Comparison of ENCODE assay signal across 11 cellular contexts in the genomic region with DNA sequence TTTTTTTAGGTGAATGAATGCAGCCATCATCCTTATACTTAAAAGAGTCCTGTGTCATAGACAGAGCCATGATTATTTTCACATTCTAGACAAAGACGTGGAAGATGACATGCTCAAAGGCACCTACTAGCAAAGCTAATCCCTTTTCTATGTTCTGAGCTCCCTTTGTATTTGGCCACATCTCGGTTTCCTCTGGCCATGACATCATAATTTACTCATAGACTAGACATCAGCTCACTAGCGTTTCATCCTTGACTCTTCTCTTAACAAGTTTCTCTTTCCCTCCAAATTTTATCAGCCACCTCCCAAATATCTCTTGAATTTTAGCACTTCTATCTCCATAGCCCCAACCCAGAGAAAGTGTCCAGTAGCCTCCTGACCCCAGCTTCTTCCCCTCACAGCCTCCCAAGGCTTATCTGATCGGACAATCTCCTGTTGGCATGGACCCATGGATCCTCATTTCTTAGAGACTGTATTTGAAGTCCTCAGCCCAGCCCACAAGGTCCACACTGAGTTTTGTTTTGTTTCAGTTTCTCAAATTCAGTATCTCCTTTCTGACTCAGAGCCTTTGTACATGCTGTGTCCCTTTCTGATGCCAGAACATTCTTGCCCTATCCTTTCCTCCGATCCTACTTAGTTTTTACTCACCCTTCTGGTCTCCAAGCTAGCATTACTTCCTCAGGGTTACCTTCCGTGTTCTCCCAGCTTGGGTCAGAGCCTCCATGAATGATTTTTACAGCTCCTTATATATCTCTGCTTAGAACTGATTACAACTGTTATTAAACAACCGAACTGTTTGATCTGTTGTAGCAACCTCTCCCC. TPM values are rescaled to one million over a fixed set of nuclear protein-coding genes. Genes with fewer than 3 reads are reported as not detected.
DNase-seq lines count a peak whose midpoint lies in the region; ATAC-seq and TF ChIP-seq lines count a peak whose summit lies in the region.
"Had no signal": no experiment of that assay in that cellular context is flagged by ENCODE, and none has a peak within 500 bp of the region (broad histone marks: within the 10 kb centered on the region; RNA-seq: fewer than 3 reads in every experiment).

No MANE protein-coding gene starts in this region.

- intact Hi-C loops in activated naive CD4-positive, alpha-beta T cell treated with anti-CD3 and anti-CD28 coated beads for 36 hours (cut with micrococcal nuclease): no loop called here
- intact Hi-C loops in transverse colon (cut with DNase I; ENCODE audit: low total_unique reads): no loop called here

- H3K27me3 ChIP-seq in gastroesophageal sphincter (no peaks in the 10 kb centered on the region), transverse colon (no peaks in the 10 kb centered on the region)

- H3K36me3 Mint-ChIP-seq in activated naive CD4-positive, alpha-beta T cell treated with anti-CD3 and anti-CD28 coated beads for 36 hours (ENCODE audit: low read depth): no peaks in the 10 kb centered on the region
- H3K36me3 Mint-ChIP-seq in activated naive CD4-positive, alpha-beta T cell treated with anti-CD3 and anti-CD28 coated beads, Interleukin-2, amount 50 U/mL, for 72 hours: no peaks in the 10 kb centered on the region

- WGBS in gastroesophageal sphincter (ENCODE audit: low coverage in 1 of 2), 2 donors: 44 to 58% methylated on average over 7 of the region's 7 CpGs
- WGBS in transverse colon (ENCODE audit: low coverage in 1 of 2), 2 donors: 54 to 55% methylated on average over 6 to 7 of the region's 7 CpGs

- no peaks in the 10 kb centered on the region for H3K36me3 ChIP-seq in gastroesophageal sphincter
- H3K36me3 ChIP-seq in transverse colon: no peaks in the 10 kb centered on the region

- no peak overlapping the region for H3K4me3 ChIP-seq in gastroesophageal sphincter
- peak overlapping the region in 1 of 4 donors; percentile 4 for H3K4me3 ChIP-seq in transverse colon
- H3K4me3 ChIP-seq: lung had no signal

- no peaks in the 10 kb centered on the region for H3K9me3 ChIP-seq in gastroesophageal sphincter
- no peaks in the 10 kb centered on the region for H3K9me3 ChIP-seq in transverse colon

- peak overlapping the region; percentile 6 for H3K27ac Mint-ChIP-seq in activated naive CD4-positive, alpha-beta T cell treated with anti-CD3 and anti-CD28 coated beads for 36 hours
- peak overlapping the region; percentile 7 to 54 for H3K27ac Mint-ChIP-seq in activated naive CD4-positive, alpha-beta T cell treated with anti-CD3 and anti-CD28 coated beads, Interleukin-2, amount 50 U/mL, for 72 hours

- DNase-seq in activated naive CD4-positive, alpha-beta T cell treated with anti-CD3 and anti-CD28 coated beads for 36 hours: no peak
- no peak for DNase-seq in activated naive CD4-positive, alpha-beta T cell treated with Interleukin-2 at 50 U/mL for 16 hours
- peak in 1 of 2 donors; percentile 0 for DNase-seq in activated naive CD4-positive, alpha-beta T cell treated with anti-CD3 and anti-CD28 coated beads, Interleukin-2, amount 50 U/mL, for 72 hours (ENCODE audit: low spot score in 2 of 2)
- DNase-seq in transverse colon: peak; percentile 26
- DNase-seq in NCI-H748 treated with DMSO at 0.1 percent for 48 hours (lab: John Stamatoyannopoulos, UW): no peak
- DNase-seq in T1000 (lab: John Stamatoyannopoulos, UW): no peak
- DNase-seq: SHP77 treated with DMSO at 0.1 percent for 48 hours, trophoblast cell had no signal

- no peaks in the 10 kb centered on the region for H3K9me3 Mint-ChIP-seq in activated naive CD4-positive, alpha-beta T cell treated with anti-CD3 and anti-CD28 coated beads for 36 hours
- no peaks in the 10 kb centered on the region for H3K9me3 Mint-ChIP-seq in activated naive CD4-positive, alpha-beta T cell treated with anti-CD3 and anti-CD28 coated beads, Interleukin-2, amount 50 U/mL, for 72 hours

- peaks cover 0 to 54% (median 41%) of the 10 kb centered on the region in 3 donors for H3K4me1 ChIP-seq in gastroesophageal sphincter
- H3K4me1 ChIP-seq in transverse colon: peaks cover 38 to 63% (median 50%) of the 10 kb centered on the region in 4 donors

- in situ Hi-C loops in transverse colon (cut with MboI; ENCODE audit: low pct_ligation_motif_present in 1 of 4, low pct_unique_long_range_greater_than_20kb in 1 of 4, low sequenced_read_pairs in 3 of 4): loop anchor here in 2 of 4 donors (10.0 to 25.0 kb wide), 2 partner anchors 108 to 116 kb away; a partner anchor contains a TSS

- ATAC-seq in activated naive CD4-positive, alpha-beta T cell treated with anti-CD3 and anti-CD28 coated beads, Interleukin-2, amount 50 U/mL, for 72 hours: peak; percentile 62 to 67
- ATAC-seq in gastroesophageal sphincter (peak; percentile 44), HG02571 (IDR thresholded peaks at IDR 0.05; ENCODE audit: unreplicated experiment) (no peak)

- TF ChIP-seq POLR2A in gastroesophageal sphincter (IDR thresholded peaks at IDR 0.05) (no peak), transverse colon (IDR thresholded peaks at IDR 0.05) (no peak)

- H3K27ac ChIP-seq in gastroesophageal sphincter: peak overlapping the region in 3 of 4 donors; percentile 58 to 70 (median 59)
- peak overlapping the region; percentile 36 to 75 (median 73) for H3K27ac ChIP-seq in transverse colon

- no peaks in the 10 kb centered on the region for H3K27me3 Mint-ChIP-seq in activated naive CD4-positive, alpha-beta T cell treated with anti-CD3 and anti-CD28 coated beads for 36 hours (ENCODE audit: low read depth)

- TF ChIP-seq EP300 in gastroesophageal sphincter (IDR thresholded peaks at IDR 0.05) (no peak), transverse colon (IDR thresholded peaks at IDR 0.05; ENCODE audit: low read depth) (no peak)

- TF ChIP-seq CTCF in gastroesophageal sphincter (IDR thresholded peaks at IDR 0.05) (no peak), transverse colon (IDR thresholded peaks at IDR 0.05) (no peak)

- no peak overlapping the region for H3K4me3 Mint-ChIP-seq in activated naive CD4-positive, alpha-beta T cell treated with anti-CD3 and anti-CD28 coated beads for 36 hours

- CTCF ChIA-PET in activated naive CD4-positive, alpha-beta T cell treated with anti-CD3 and anti-CD28 coated beads for 36 hours (lab: Charles Lee): interaction anchor here (0.5 to 1.9 kb wide), 4 partner anchors 9 to 1829 kb away, joined by 3 to 10 read pairs (median 8); a partner anchor contains a TSS

- peaks cover 48% of the 10 kb centered on the region for H3K4me1 Mint-ChIP-seq in activated naive CD4-positive, alpha-beta T cell treated with anti-CD3 and anti-CD28 coated beads for 36 hours (ENCODE audit: low read depth)

RNA-seq across cellular contexts. Expression of a gene that starts 33.0 kb away (rescaled TPM):
- total RNA-seq in activated naive CD4-positive, alpha-beta T cell treated with anti-CD3 and anti-CD28 coated beads for 36 hours: not detected
- total RNA-seq in activated naive CD4-positive, alpha-beta T cell treated with anti-CD3 and anti-CD28 coated beads, Interleukin-2, amount 50 U/mL, for 72 hours: not detected
- total RNA-seq in gastroesophageal sphincter (under 1 TPM in 1 of 4 donors, not detected in 3; 0.12 TPM), transverse colon (100 to 1,000 TPM; 228 to 468 (median 363) TPM)

RNA-seq across cellular contexts. Expression of a gene that starts 55.9 kb away (rescaled TPM):
- 1 to 10 TPM; 4.7 to 4.8 TPM for total RNA-seq in activated naive CD4-positive, alpha-beta T cell treated with anti-CD3 and anti-CD28 coated beads for 36 hours
- total RNA-seq in activated naive CD4-positive, alpha-beta T cell treated with anti-CD3 and anti-CD28 coated beads, Interleukin-2, amount 50 U/mL, for 72 hours: 10 to 100 TPM; 39.0 to 41.1 TPM
- total RNA-seq in gastroesophageal sphincter (10 to 100 TPM; 70.1 to 90.9 (median 80.1) TPM), transverse colon (10 to 100 TPM in 3 of 4 donors, 1 to 10 TPM in 1; 8.2 to 34.1 (median 24.3) TPM)

Comparison
In these comparisons a context has a peak if more than half of its experiments do, and no peak if none do; other contexts are left out.
1. RNA of a gene that starts 33.0 kb away (total RNA-seq): 228 to 468 TPM in transverse colon; not detected in activated naive CD4-positive, alpha-beta T cell treated with anti-CD3 and anti-CD28 coated beads for 36 hours, not detected in activated naive CD4-positive, alpha-beta T cell treated with anti-CD3 and anti-CD28 coated beads, Interleukin-2, amount 50 U/mL, for 72 hours and 0.12 TPM in gastroesophageal sphincter; every median in the first group is over 100 times any median in the second.